ENCODE assay signal across 17 cellular contexts in genomic region chr15:31501074-31501473, GRCh38.
A peak's percentile ranks its signal among the peaks of the same experiment; 100 is the strongest.
DNase-seq lines count a peak whose midpoint lies in the region; ATAC-seq and TF ChIP-seq lines count a peak whose summit lies in the region.
"Had no signal": no experiment of that assay in that cellular context is flagged by ENCODE, and none has a peak within 500 bp of the region (broad histone marks: within the 10 kb centered on the region; RNA-seq: fewer than 3 reads in every experiment).

No MANE protein-coding gene starts in this region.

- peak overlapping the region; percentile 14 for H3K27ac ChIP-seq in temporal lobe (ENCODE audit: low read depth, low read length)
- H3K27ac ChIP-seq: A549, SJSA1 had no signal

- peaks cover 3% of the 10 kb centered on the region for H3K27me3 Mint-ChIP-seq in activated CD8-positive, alpha-beta memory T cell treated with anti-CD3 and anti-CD28 coated beads, Interleukin-2, amount 10 ng/mL, durations not matched to agents 7 days and 5 days
- H3K27me3 Mint-ChIP-seq in endothelial cell (ENCODE audit: unreplicated experiment): peaks cover 3% of the 10 kb centered on the region

- H3K4me3 Mint-ChIP-seq in activated CD8-positive, alpha-beta memory T cell treated with anti-CD3 and anti-CD28 coated beads, Interleukin-2, amount 10 ng/mL, durations not matched to agents 7 days and 5 days: no peak overlapping the region
- H3K4me3 Mint-ChIP-seq in endothelial cell (ENCODE audit: unreplicated experiment): no peak overlapping the region

- H3K4me1 Mint-ChIP-seq in activated CD8-positive, alpha-beta memory T cell treated with anti-CD3 and anti-CD28 coated beads, Interleukin-2, amount 10 ng/mL, durations not matched to agents 7 days and 5 days: peaks cover 7% of the 10 kb centered on the region
- peaks cover 11% of the 10 kb centered on the region for H3K4me1 Mint-ChIP-seq in endothelial cell (ENCODE audit: unreplicated experiment)

- no peaks in the 10 kb centered on the region for H3K36me3 Mint-ChIP-seq in activated CD8-positive, alpha-beta memory T cell treated with anti-CD3 and anti-CD28 coated beads, Interleukin-2, amount 10 ng/mL, durations not matched to agents 7 days and 5 days
- no peaks in the 10 kb centered on the region for H3K36me3 Mint-ChIP-seq in endothelial cell (ENCODE audit: low read depth, unreplicated experiment)

- no peaks in the 10 kb centered on the region for H3K9me3 Mint-ChIP-seq in activated CD8-positive, alpha-beta memory T cell treated with anti-CD3 and anti-CD28 coated beads, Interleukin-2, amount 10 ng/mL, durations not matched to agents 7 days and 5 days (ENCODE audit: low read depth)
- no peaks in the 10 kb centered on the region for H3K9me3 Mint-ChIP-seq in endothelial cell (ENCODE audit: unreplicated experiment)

- CTCF ChIA-PET in activated CD8-positive, alpha-beta memory T cell treated with anti-CD3 and anti-CD28 coated beads, Interleukin-2, amount 10 ng/mL, durations not matched to agents 7 days and 5 days (lab: Charles Lee): interaction anchor here (1.0 to 2.2 kb wide), 3 partner anchors 9 to 372 kb away, joined by 3 to 9 read pairs (median 3); no protein-coding TSS in a partner anchor

- peak; percentile 26 for DNase-seq in activated CD8-positive, alpha-beta memory T cell treated with anti-CD3 and anti-CD28 coated beads, Interleukin-2, amount 10 ng/mL, durations not matched to agents 7 days and 5 days
- DNase-seq in activated CD8-positive, alpha-beta memory T cell treated with anti-CD3 and anti-CD28 coated beads, Interleukin-2, amount 50 U/mL, for 48 hours: no peak
- DNase-seq in NCI-H146 treated with DMSO at 0.1 percent for 48 hours (lab: John Stamatoyannopoulos, UW; ENCODE audit: unreplicated experiment) (peak; percentile 54), endothelial cell (ENCODE audit: low spot score) (no peak), NOMO-1 treated with dmso at 0.1 percent for 144 hours (lab: John Stamatoyannopoulos, UW; ENCODE audit: unreplicated experiment) (no peak), medulla oblongata (ENCODE audit: extremely low spot score) (no peak)
- DNase-seq: Caco-2; DMS79 treated with DMSO at 0.1 percent for 48 hours; GDM1; NCI-H1048; NCI-H1694 treated with DMSO at 0.1 percent for 48 hours; NCI-H2171; NK-92 treated with Interleukin-12 subunit alpha and Interleukin-12 subunit beta, amount 100 ng/mL, for 24 hours; PC-3 had no signal

- H3K27ac Mint-ChIP-seq in activated CD8-positive, alpha-beta memory T cell treated with anti-CD3 and anti-CD28 coated beads, Interleukin-2, amount 10 ng/mL, durations not matched to agents 7 days and 5 days: no peak overlapping the region
- H3K27ac Mint-ChIP-seq in endothelial cell (ENCODE audit: unreplicated experiment): peak overlapping the region; percentile 55

- no peak for ATAC-seq in activated CD8-positive, alpha-beta memory T cell treated with anti-CD3 and anti-CD28 coated beads, Interleukin-2, amount 10 ng/mL, durations not matched to agents 7 days and 5 days
- ATAC-seq: A549, PC-3 had no signal

- no peak for TF ChIP-seq CTCF in endothelial cell (IDR thresholded peaks at IDR 0.05; ENCODE audit: unreplicated experiment)

Comparison
In these comparisons a context has a peak if more than half of its experiments do, and no peak if none do; other contexts are left out.
1. DNase-seq: peak in activated CD8-positive, alpha-beta memory T cell treated with anti-CD3 and anti-CD28 coated beads, Interleukin-2, amount 10 ng/mL, durations not matched to agents 7 days and 5 days (single experiment) and NCI-H146 treated with DMSO at 0.1 percent for 48 hours (single experiment); none in activated CD8-positive, alpha-beta memory T cell treated with anti-CD3 and anti-CD28 coated beads, Interleukin-2, amount 50 U/mL, for 48 hours (single experiment), endothelial cell (single experiment), NOMO-1 treated with dmso at 0.1 percent for 144 hours (single experiment) and medulla oblongata (single experiment).